In the genomic region with DNA sequence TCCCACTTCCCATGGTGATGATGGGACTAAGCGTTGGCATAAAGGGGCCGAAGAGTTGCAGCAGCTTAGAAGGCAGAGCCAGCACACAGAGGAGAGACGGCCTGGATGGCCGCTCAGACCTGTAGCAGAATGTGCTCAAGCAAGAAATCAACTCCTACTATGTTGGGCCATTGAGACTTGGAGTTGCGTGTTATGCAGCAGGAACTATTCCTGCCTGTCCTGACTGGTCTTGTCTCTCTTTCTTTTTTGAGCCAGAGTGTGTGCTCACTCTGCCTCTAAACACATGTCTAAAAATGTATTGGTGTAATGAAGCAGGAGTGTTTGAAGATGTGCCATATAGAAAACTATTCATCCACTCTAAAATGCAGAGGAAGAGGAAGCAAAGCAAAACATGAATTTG, we compare ENCODE assay signal across 1 cellular context.
TF ChIP-seq lines count a peak whose summit lies in the region.

No MANE protein-coding gene starts in this region.

TF ChIP-seq in HEK293T, 16 proteins besides CTCF, POLR2A, EP300 and RAD21:
- TF ChIP-seq FOXM1 (IDR thresholded peaks at IDR 0.05; ENCODE audit: borderline replicate concordance) (no peak), BHLHE40 (IDR thresholded peaks at IDR 0.05; ENCODE audit: borderline replicate concordance) (no peak), ZNF384 (IDR thresholded peaks at IDR 0.05) (no peak), ARNT (IDR thresholded peaks at IDR 0.05) (no peak), LEF1 (IDR thresholded peaks at IDR 0.05; ENCODE audit: borderline replicate concordance) (no peak), NFRKB (IDR thresholded peaks at IDR 0.05) (no peak), L3MBTL2 (conservative IDR thresholded peaks at IDR 0.05) (no peak), SP1 (IDR thresholded peaks at IDR 0.05) (no peak), HDGF (IDR thresholded peaks at IDR 0.05; ENCODE audit: borderline replicate concordance) (no peak), ELF4 (IDR thresholded peaks at IDR 0.05) (no peak), FOXA1 (IDR thresholded peaks at IDR 0.05) (no peak), TARDBP (IDR thresholded peaks at IDR 0.05) (no peak), CTBP1 (IDR thresholded peaks at IDR 0.05; ENCODE audit: borderline replicate concordance) (no peak)
- TF ChIP-seq, protein P1, sequence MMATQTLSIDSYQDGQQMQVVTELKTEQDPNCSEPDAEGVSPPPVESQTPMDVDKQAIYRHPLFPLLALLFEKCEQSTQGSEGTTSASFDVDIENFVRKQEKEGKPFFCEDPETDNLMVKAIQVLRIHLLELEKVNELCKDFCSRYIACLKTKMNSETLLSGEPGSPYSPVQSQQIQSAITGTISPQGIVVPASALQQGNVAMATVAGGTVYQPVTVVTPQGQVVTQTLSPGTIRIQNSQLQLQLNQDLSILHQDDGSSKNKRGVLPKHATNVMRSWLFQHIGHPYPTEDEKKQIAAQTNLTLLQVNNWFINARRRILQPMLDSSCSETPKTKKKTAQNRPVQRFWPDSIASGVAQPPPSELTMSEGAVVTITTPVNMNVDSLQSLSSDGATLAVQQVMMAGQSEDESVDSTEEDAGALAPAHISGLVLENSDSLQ (IDR thresholded peaks at IDR 0.05) = no peak
